8 cellular contexts compared by ENCODE assay signal in the genomic region with DNA sequence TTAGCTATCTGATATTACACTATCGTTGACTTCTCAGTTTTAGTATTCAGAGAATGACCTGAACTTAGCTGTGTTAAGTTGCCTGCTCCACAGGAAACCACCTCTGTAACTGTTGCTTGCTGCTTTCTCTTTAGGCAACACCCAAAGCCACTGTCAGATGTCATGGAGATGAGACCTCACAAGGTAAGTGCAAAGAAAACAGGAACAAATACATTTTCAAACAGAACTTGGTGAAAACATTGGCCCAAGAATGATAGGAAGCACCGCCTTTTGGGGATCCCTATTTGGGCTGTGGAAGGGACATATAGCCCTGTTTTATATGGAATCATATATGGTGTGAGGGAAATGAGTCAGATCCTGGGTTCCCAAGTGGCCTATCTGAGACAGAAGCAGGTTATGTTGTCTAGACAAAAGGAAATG.
DNase-seq lines count a peak whose midpoint lies in the region; ATAC-seq and TF ChIP-seq lines count a peak whose summit lies in the region.

No MANE protein-coding gene starts in this region.

- no peak for TF ChIP-seq CTCF in CD4-positive, alpha-beta T cell (IDR thresholded peaks at IDR 0.05)
- TF ChIP-seq CTCF in dorsolateral prefrontal cortex (IDR thresholded peaks at IDR 0.05 in 54 of 56, conservative IDR thresholded peaks at IDR 0.05 in 2 of 56; ENCODE audit: low read depth in 1 of 56, partially characterized antibody in 56 of 56) (no peak), ascending aorta (IDR thresholded peaks at IDR 0.05) (no peak), HFFc6 (IDR thresholded peaks at IDR 0.05) (no peak)

- H3K27me3 ChIP-seq in CD4-positive, alpha-beta T cell (ENCODE audit: control insufficient read depth, insufficient read depth, low read length), result no peaks in the 10 kb centered on the region
- H3K27me3 ChIP-seq in dorsolateral prefrontal cortex (no peaks in the 10 kb centered on the region), ascending aorta (no peaks in the 10 kb centered on the region)

- intact Hi-C loops in CD4-positive, alpha-beta T cell (cut with DNase I, micrococcal nuclease), result loop anchor here in 1 of 2 experiments (1.0 to 10.0 kb wide), 4 partner anchors 17 to 333 kb away; a partner anchor contains a TSS
- intact Hi-C loops in dorsolateral prefrontal cortex (cut with DNase I), result no loop called here
- intact Hi-C loops in ascending aorta (cut with DNase I), result no loop called here

- peak overlapping the region; percentile 65 for H3K4me3 Mint-ChIP-seq in CD4-positive, alpha-beta T cell
- no peak overlapping the region for H3K4me3 Mint-ChIP-seq in HFFc6

- H3K27me3 Mint-ChIP-seq in CD4-positive, alpha-beta T cell, result no peaks in the 10 kb centered on the region
- no peaks in the 10 kb centered on the region for H3K27me3 Mint-ChIP-seq in HFFc6 (ENCODE audit: insufficient read depth)

- H3K9me3 Mint-ChIP-seq in CD4-positive, alpha-beta T cell, result no peaks in the 10 kb centered on the region
- H3K9me3 Mint-ChIP-seq in HFFc6, result no peaks in the 10 kb centered on the region

- H3K36me3 Mint-ChIP-seq in CD4-positive, alpha-beta T cell (ENCODE audit: low read depth), result peaks cover 16% of the 10 kb centered on the region
- H3K36me3 Mint-ChIP-seq in HFFc6 (ENCODE audit: low read depth), result no peaks in the 10 kb centered on the region

- POLR2A ChIA-PET in CD4-positive, alpha-beta T cell (lab: Charles Lee), result interaction anchor here (0.6 to 4.1 kb wide), 18 partner anchors 9 to 333 kb away, joined by 3 to 39 read pairs (median 6); a partner anchor contains a TSS

- H3K4me3 ChIP-seq in dorsolateral prefrontal cortex (no peak overlapping the region), ascending aorta (no peak overlapping the region)

- H3K9me3 ChIP-seq in CD4-positive, alpha-beta T cell (ENCODE audit: control insufficient read depth, low read length), result no peaks in the 10 kb centered on the region
- H3K9me3 ChIP-seq in ascending aorta, result no peaks in the 10 kb centered on the region

- H3K4me1 ChIP-seq in ascending aorta, result no peaks in the 10 kb centered on the region

- DNase-seq in CD4-positive, alpha-beta T cell, result peak in 9 of 10 experiments; percentile 29 to 67 (median 41)
- peak; percentile 28 for DNase-seq in activated CD4-positive, alpha-beta T cell treated with anti-CD3 and anti-CD28 coated beads for 1 hour
- DNase-seq in iris pigment epithelial cell (ENCODE audit: low read depth) (peak; percentile 71), dorsolateral prefrontal cortex (no peak), ascending aorta (ENCODE audit: low spot score in 2 of 2) (no peak), HFFc6 (no peak)

- H3K4me1 Mint-ChIP-seq in CD4-positive, alpha-beta T cell (ENCODE audit: low read depth), result peaks cover 74% of the 10 kb centered on the region
- H3K4me1 Mint-ChIP-seq in HFFc6 (ENCODE audit: low read depth), result peaks cover 27% of the 10 kb centered on the region

- H3K36me3 ChIP-seq in ascending aorta, result no peaks in the 10 kb centered on the region

- H3K27ac Mint-ChIP-seq in CD4-positive, alpha-beta T cell, result peak overlapping the region; percentile 99
- H3K27ac Mint-ChIP-seq in HFFc6, result no peak overlapping the region

- peak; percentile 95 for ATAC-seq in CD4-positive, alpha-beta T cell (ENCODE audit: poor library complexity)
- peak; percentile 93 for ATAC-seq in GM19395 (IDR thresholded peaks at IDR 0.05; ENCODE audit: unreplicated experiment)
- peak; percentile 94 for ATAC-seq in HG03378 (IDR thresholded peaks at IDR 0.05; ENCODE audit: unreplicated experiment)

- H3K27ac ChIP-seq in CD4-positive, alpha-beta T cell (ENCODE audit: low read depth, low read length), result peak overlapping the region; percentile 90
- H3K27ac ChIP-seq in dorsolateral prefrontal cortex (no peak overlapping the region), ascending aorta (no peak overlapping the region)

- CTCF ChIA-PET in CD4-positive, alpha-beta T cell (lab: Charles Lee), result interaction anchor here (1.3 to 1.8 kb wide), 2 partner anchors 19 to 333 kb away, joined by 4 read pairs; no protein-coding TSS in a partner anchor

Comparison
In these comparisons a context has a peak if more than half of its experiments do, and no peak if none do; other contexts are left out.
1. DNase-seq: peak in CD4-positive, alpha-beta T cell (9 of 10), activated CD4-positive, alpha-beta T cell treated with anti-CD3 and anti-CD28 coated beads for 1 hour (single experiment) and iris pigment epithelial cell (single experiment); none in dorsolateral prefrontal cortex (0 of 10), ascending aorta (0 of 2) and HFFc6 (single experiment).
2. Peak in every context shown above with its lines, with median percentiles within 50 percentile points of each other: ATAC-seq.